Comparison of ENCODE assay signal across 18 cellular contexts in the genomic region with DNA sequence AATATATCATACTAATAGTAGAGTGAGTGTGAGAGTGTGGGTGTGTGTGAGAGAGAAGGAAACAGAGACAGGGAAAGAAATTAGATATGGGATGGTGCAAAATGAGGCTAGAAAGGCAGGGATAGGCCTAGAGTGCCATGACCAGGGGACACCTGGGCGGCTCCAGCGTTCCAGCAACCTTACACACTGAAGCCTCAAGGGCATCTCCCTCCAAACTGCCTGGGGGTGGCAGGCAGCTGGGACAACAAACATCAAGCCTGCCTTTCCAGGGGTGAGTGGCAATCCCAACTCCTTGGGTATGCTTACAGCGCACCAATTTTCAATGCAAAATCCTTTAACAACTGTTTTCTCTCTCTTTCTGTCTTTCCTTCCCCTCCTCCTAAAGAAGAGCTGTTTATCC.
DNase-seq lines count a peak whose midpoint lies in the region; ATAC-seq and TF ChIP-seq lines count a peak whose summit lies in the region.
"Had no signal": no experiment of that assay in that cellular context is flagged by ENCODE, and none has a peak within 500 bp of the region (broad histone marks: within the 10 kb centered on the region; RNA-seq: fewer than 3 reads in every experiment).

No MANE protein-coding gene starts in this region.

- no peaks in the 10 kb centered on the region for H3K9me3 Mint-ChIP-seq in activated T-helper 1 cell treated with anti-CD3 and anti-CD28 coated beads, Interleukin-12 subunit alpha, Interleukin-12 subunit beta, Interleukin-2, Interleukin-4 antibody, amounts not matched to agents 30 ng/mL and 10 ng/mL and 1 ng/mL, durations not matched to agents 14 hours and 24 hours and 36 hours
- H3K9me3 Mint-ChIP-seq: activated CD4-positive, alpha-beta memory T cell treated with anti-CD3 and anti-CD28 coated beads, Interleukin-2, amount 10 ng/mL, durations not matched to agents 7 days and 5 days; activated naive CD4-positive, alpha-beta T cell treated with anti-CD3 and anti-CD28 coated beads for 36 hours; naive thymus-derived CD4-positive, alpha-beta T cell had no signal

- 88% methylated on average over 3 of the region's 3 CpGs for WGBS in right cardiac atrium
- WGBS in esophagus muscularis mucosa: 72% methylated on average over 3 of the region's 3 CpGs
- WGBS in sigmoid colon, 2 donors: 88 to 98% methylated on average over 3 of the region's 3 CpGs

- H3K4me3 Mint-ChIP-seq in activated T-helper 1 cell treated with anti-CD3 and anti-CD28 coated beads, Interleukin-12 subunit alpha, Interleukin-12 subunit beta, Interleukin-2, Interleukin-4 antibody, amounts not matched to agents 30 ng/mL and 10 ng/mL and 1 ng/mL, durations not matched to agents 14 hours and 24 hours and 36 hours: no peak overlapping the region
- H3K4me3 Mint-ChIP-seq: activated CD4-positive, alpha-beta memory T cell treated with anti-CD3 and anti-CD28 coated beads, Interleukin-2, amount 10 ng/mL, durations not matched to agents 7 days and 5 days; activated naive CD4-positive, alpha-beta T cell treated with anti-CD3 and anti-CD28 coated beads for 36 hours; naive thymus-derived CD4-positive, alpha-beta T cell had no signal

- H3K27ac ChIP-seq in right cardiac atrium (ENCODE audit: low read length): peak overlapping the region; percentile 96
- H3K27ac ChIP-seq in esophagus muscularis mucosa (replicated peaks in 1 of 4): peak overlapping the region; percentile 83 to 89 (median 86)
- peak overlapping the region; percentile 77 to 97 (median 92) for H3K27ac ChIP-seq in sigmoid colon
- H3K27ac ChIP-seq in vagina: peak overlapping the region; percentile 78
- H3K27ac ChIP-seq: HL-60 had no signal

- H3K27ac Mint-ChIP-seq in activated T-helper 1 cell treated with anti-CD3 and anti-CD28 coated beads, Interleukin-12 subunit alpha, Interleukin-12 subunit beta, Interleukin-2, Interleukin-4 antibody, amounts not matched to agents 30 ng/mL and 10 ng/mL and 1 ng/mL, durations not matched to agents 14 hours and 24 hours and 36 hours: no peak overlapping the region
- H3K27ac Mint-ChIP-seq: activated CD4-positive, alpha-beta memory T cell treated with anti-CD3 and anti-CD28 coated beads, Interleukin-2, amount 10 ng/mL, durations not matched to agents 7 days and 5 days; activated naive CD4-positive, alpha-beta T cell treated with anti-CD3 and anti-CD28 coated beads for 36 hours; naive thymus-derived CD4-positive, alpha-beta T cell had no signal

- H3K9me3 ChIP-seq in right cardiac atrium (ENCODE audit: control insufficient read depth, low read length) (no peaks in the 10 kb centered on the region), esophagus muscularis mucosa (no peaks in the 10 kb centered on the region), sigmoid colon (no peaks in the 10 kb centered on the region), vagina (no peaks in the 10 kb centered on the region)

- in situ Hi-C loops in G401 (cut with HindIII; ENCODE audit: low sequenced_read_pairs): no loop called here

- H3K4me1 Mint-ChIP-seq in activated T-helper 1 cell treated with anti-CD3 and anti-CD28 coated beads, Interleukin-12 subunit alpha, Interleukin-12 subunit beta, Interleukin-2, Interleukin-4 antibody, amounts not matched to agents 30 ng/mL and 10 ng/mL and 1 ng/mL, durations not matched to agents 14 hours and 24 hours and 36 hours (ENCODE audit: low read depth): peaks cover 5% of the 10 kb centered on the region

- intact Hi-C loops in right cardiac atrium (cut with DNase I) (no loop called here), left ventricle myocardium superior (cut with micrococcal nuclease) (no loop called here), esophagus muscularis mucosa (cut with DNase I) (loop anchor here (5.0 kb wide), 1 partner anchor 65 kb away; no protein-coding TSS in a partner anchor), sigmoid colon (cut with DNase I) (no loop called here), vagina (cut with DNase I) (no loop called here)
- intact Hi-C loops in activated T-helper 1 cell treated with anti-CD3 and anti-CD28 coated beads, Interleukin-12 subunit alpha, Interleukin-12 subunit beta, Interleukin-2, Interleukin-4 antibody, amounts not matched to agents 30 ng/mL and 10 ng/mL and 1 ng/mL, durations not matched to agents 14 hours and 24 hours and 36 hours (cut with micrococcal nuclease): no loop called here

- TF ChIP-seq CTCF in esophagus muscularis mucosa (IDR thresholded peaks at IDR 0.05): no peak
- no peak for TF ChIP-seq CTCF in sigmoid colon (IDR thresholded peaks at IDR 0.05)
- no peak for TF ChIP-seq CTCF in vagina (IDR thresholded peaks at IDR 0.05)

- no peak for ATAC-seq in right cardiac atrium
- no peak for ATAC-seq in left ventricle myocardium superior
- ATAC-seq: naive thymus-derived CD4-positive, alpha-beta T cell had no signal

- H3K36me3 Mint-ChIP-seq in activated T-helper 1 cell treated with anti-CD3 and anti-CD28 coated beads, Interleukin-12 subunit alpha, Interleukin-12 subunit beta, Interleukin-2, Interleukin-4 antibody, amounts not matched to agents 30 ng/mL and 10 ng/mL and 1 ng/mL, durations not matched to agents 14 hours and 24 hours and 36 hours (ENCODE audit: low read depth): no peaks in the 10 kb centered on the region
- H3K36me3 Mint-ChIP-seq: naive thymus-derived CD4-positive, alpha-beta T cell had no signal

- TF ChIP-seq EP300 in esophagus muscularis mucosa (IDR thresholded peaks at IDR 0.05) (no peak), sigmoid colon (IDR thresholded peaks at IDR 0.05) (no peak)

- no peak for TF ChIP-seq POLR2A in esophagus muscularis mucosa (IDR thresholded peaks at IDR 0.05; ENCODE audit: low read depth)
- TF ChIP-seq POLR2A in sigmoid colon (IDR thresholded peaks at IDR 0.05): no peak
- TF ChIP-seq POLR2A in vagina (IDR thresholded peaks at IDR 0.05): no peak

- no peak overlapping the region for H3K4me3 ChIP-seq in right cardiac atrium (ENCODE audit: low read length)
- H3K4me3 ChIP-seq in esophagus muscularis mucosa: no peak overlapping the region
- no peak overlapping the region for H3K4me3 ChIP-seq in sigmoid colon
- H3K4me3 ChIP-seq in vagina: no peak overlapping the region

- peaks cover 11% of the 10 kb centered on the region for H3K27me3 Mint-ChIP-seq in activated T-helper 1 cell treated with anti-CD3 and anti-CD28 coated beads, Interleukin-12 subunit alpha, Interleukin-12 subunit beta, Interleukin-2, Interleukin-4 antibody, amounts not matched to agents 30 ng/mL and 10 ng/mL and 1 ng/mL, durations not matched to agents 14 hours and 24 hours and 36 hours (ENCODE audit: insufficient read depth)
- H3K27me3 Mint-ChIP-seq: activated CD4-positive, alpha-beta memory T cell treated with anti-CD3 and anti-CD28 coated beads, Interleukin-2, amount 10 ng/mL, durations not matched to agents 7 days and 5 days had no signal

- no peaks in the 10 kb centered on the region for H3K36me3 ChIP-seq in esophagus muscularis mucosa
- no peaks in the 10 kb centered on the region for H3K36me3 ChIP-seq in sigmoid colon
- H3K36me3 ChIP-seq in vagina: no peaks in the 10 kb centered on the region

- DNase-seq in right cardiac atrium (no peak), left ventricle myocardium superior (no peak), esophagus muscularis mucosa (ENCODE audit: extremely low spot score) (no peak), sigmoid colon (no peak), vagina (ENCODE audit: extremely low spot score in 2 of 2) (no peak), foreskin melanocyte (no peak), G401 (ENCODE audit: low spot score) (no peak)
- DNase-seq in activated T-helper 1 cell treated with anti-CD3 and anti-CD28 coated beads, Interleukin-12 subunit alpha, Interleukin-12 subunit beta, Interleukin-2, Interleukin-4 antibody, amounts not matched to agents 30 ng/mL and 10 ng/mL and 1 ng/mL, durations not matched to agents 14 hours and 24 hours and 36 hours (ENCODE audit: low spot score): no peak
- DNase-seq: activated CD4-positive, alpha-beta memory T cell treated with anti-CD3 and anti-CD28 coated beads, Interleukin-2, amount 10 ng/mL, durations not matched to agents 7 days and 5 days; activated naive CD4-positive, alpha-beta T cell treated with anti-CD3 and anti-CD28 coated beads for 36 hours; activated T-cell treated with anti-CD3 and anti-CD28 coated beads for 4 hours; Calu3; cerebellar nuclear complex; naive thymus-derived CD4-positive, alpha-beta T cell; NCI-H1417 treated with DMSO at 0.1 percent for 48 hours; NCI-H524; stimulated activated CD4-positive, alpha-beta T cell treated with anti-CD3 and anti-CD28 coated beads, Interleukin-2, amount 100 ng/mL, for 48 hours had no signal

- H3K27me3 ChIP-seq in right cardiac atrium (ENCODE audit: control insufficient read depth, insufficient read depth): no peaks in the 10 kb centered on the region
- no peaks in the 10 kb centered on the region for H3K27me3 ChIP-seq in esophagus muscularis mucosa
- no peaks in the 10 kb centered on the region for H3K27me3 ChIP-seq in sigmoid colon
- H3K27me3 ChIP-seq in vagina: no peaks in the 10 kb centered on the region

- H3K4me1 ChIP-seq in right cardiac atrium (ENCODE audit: control insufficient read depth, insufficient read depth, low read length) (peaks cover 14% of the 10 kb centered on the region), esophagus muscularis mucosa (peaks cover 78 to 100% (median 100%) of the 10 kb centered on the region in 4 donors), sigmoid colon (peaks cover 0 to 100% (median 97%) of the 10 kb centered on the region in 4 donors), vagina (peaks cover 84% of the 10 kb centered on the region)
